2 cellular contexts compared by ENCODE assay signal in genomic region chr6:83536647-83537589, GRCh38.
TF ChIP-seq lines count a peak whose summit lies in the region.

No MANE protein-coding gene starts in this region.

TF ChIP-seq in HEK293, 187 proteins besides CTCF, POLR2A, EP300 and RAD21:
- TF ChIP-seq ZNF169 (tag by site-specific recombination; IDR thresholded peaks at IDR 0.05) (no peak), ZNF366 (tag by site-specific recombination; conservative IDR thresholded peaks at IDR 0.05) (peak; percentile 98), ZNF48 (tag by site-specific recombination; IDR thresholded peaks at IDR 0.05) (no peak), ZBTB7A (tag by site-specific recombination; IDR thresholded peaks at IDR 0.05; ENCODE audit: low read depth) (no peak), ZNF140 (tag by site-specific recombination; IDR thresholded peaks at IDR 0.05) (no peak), ZNF707 (tag by site-specific recombination; IDR thresholded peaks at IDR 0.05) (no peak), PRDM1 (tag by site-specific recombination; IDR thresholded peaks at IDR 0.05) (peak; percentile 100), ZNF449 (tag by site-specific recombination; IDR thresholded peaks at IDR 0.05) (no peak), FEZF1 (tag by site-specific recombination; IDR thresholded peaks at IDR 0.05) (no peak), ZNF501 (tag by site-specific recombination; IDR thresholded peaks at IDR 0.05) (no peak), ZNF777 (tag by site-specific recombination; IDR thresholded peaks at IDR 0.05; ENCODE audit: borderline replicate concordance) (0 out of 2 replicates have a peak, but pooled peaks have one; percentile 12), ZNF639 (tag by site-specific recombination; IDR thresholded peaks at IDR 0.05) (no peak), ZNF473 (tag by site-specific recombination; IDR thresholded peaks at IDR 0.05) (no peak), GLIS1 (tag by site-specific recombination; IDR thresholded peaks at IDR 0.05) (no peak), GLI2 (tag by site-specific recombination; IDR thresholded peaks at IDR 0.05; ENCODE audit: borderline replicate concordance, low read depth) (no peak), SALL2 (tag by site-specific recombination; IDR thresholded peaks at IDR 0.05; ENCODE audit: borderline replicate concordance) (no peak), RBAK (tag by site-specific recombination; IDR thresholded peaks at IDR 0.05) (no peak), ZNF266 (tag by site-specific recombination; IDR thresholded peaks at IDR 0.05; ENCODE audit: low read depth) (0 out of 2 replicates have a peak, but pooled peaks have one; percentile 29), ZNF791 (tag by site-specific recombination; IDR thresholded peaks at IDR 0.05) (no peak), ZNF148 (tag by site-specific recombination; IDR thresholded peaks at IDR 0.05; ENCODE audit: borderline replicate concordance) (no peak), ZNF114 (tag by site-specific recombination; IDR thresholded peaks at IDR 0.05) (no peak), SCRT1 (tag by site-specific recombination; IDR thresholded peaks at IDR 0.05; ENCODE audit: borderline replicate concordance) (no peak)

TF ChIP-seq in K562, 482 proteins besides CTCF, POLR2A, EP300 and RAD21:
- TF ChIP-seq NR2C1 (IDR thresholded peaks at IDR 0.05) (no peak), NR2C1 (tag; IDR thresholded peaks at IDR 0.05) (no peak), COPS2 (conservative IDR thresholded peaks at IDR 0.05) (no peak), ZNF512 (tag; IDR thresholded peaks at IDR 0.05) (peak; percentile 99), U2AF2 (optimal IDR thresholded peaks at IDR 0.05; ENCODE audit: low read depth, low read length) (peak; percentile 90), HNRNPL (IDR thresholded peaks at IDR 0.05; ENCODE audit: low read depth, low read length) (no peak), U2AF1 (optimal IDR thresholded peaks at IDR 0.05; ENCODE audit: low read depth, low read length) (peak; percentile 92)
